Comparison of ENCODE assay signal across 32 cellular contexts in the genomic region with DNA sequence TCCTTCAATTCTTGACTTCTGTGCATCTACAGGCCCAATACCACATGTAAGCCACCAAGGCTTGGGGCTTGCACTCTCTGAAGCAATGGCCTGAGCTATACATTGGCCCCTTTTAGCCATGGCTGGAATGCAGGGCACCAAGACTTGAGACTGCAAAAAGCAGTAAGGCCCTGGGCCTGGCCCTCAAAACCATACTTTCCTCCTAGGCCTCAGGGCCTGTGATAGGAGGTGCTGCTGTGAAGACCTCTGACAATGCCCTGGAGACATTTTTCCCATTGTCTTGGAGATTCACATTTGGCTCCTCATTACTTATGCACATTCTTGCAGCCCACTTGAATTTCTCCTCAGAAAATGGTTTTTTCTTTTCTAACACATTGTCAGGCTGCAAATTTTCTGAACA.
"Had no signal": no experiment of that assay in that cellular context is flagged by ENCODE, and none has a peak within 500 bp of the region (broad histone marks: within the 10 kb centered on the region; RNA-seq: fewer than 3 reads in every experiment).

No MANE protein-coding gene starts in this region.

- DNase-seq: activated B cell treated with CpG ODN at 0.5 μM for 24 hours; activated CD4-positive, alpha-beta T cell treated with anti-CD3 and anti-CD28 coated beads for 48 hours; activated CD4-positive, alpha-beta T cell treated with anti-CD3 and anti-CD28 coated beads, Interleukin-2, amount 50 U/mL, for 1 hour; activated CD4-positive, alpha-beta T cell treated with anti-CD3 and anti-CD28 coated beads, Interleukin-2, amount 50 U/mL, for 48 hours; activated CD8-positive, alpha-beta memory T cell treated with anti-CD3 and anti-CD28 coated beads, Interleukin-2, amount 10 ng/mL, durations not matched to agents 7 days and 5 days; activated CD8-positive, alpha-beta memory T cell treated with anti-CD3 and anti-CD28 coated beads, Interleukin-2, amount 50 U/mL, for 4 hours; activated CD8-positive, alpha-beta T cell treated with anti-CD3 and anti-CD28 coated beads, Interleukin-2, amount 10 ng/mL, durations not matched to agents 7 days and 5 days; activated effector memory CD4-positive, alpha-beta T cell treated with anti-CD3 and anti-CD28 coated beads, Interleukin-2, amount 50 U/mL, for 16 hours; activated naive CD4-positive, alpha-beta T cell treated with anti-CD3 and anti-CD28 coated beads for 36 hours; activated naive CD8-positive, alpha-beta T cell treated with anti-CD3 and anti-CD28 coated beads for 36 hours; activated naive CD8-positive, alpha-beta T cell treated with anti-CD3 and anti-CD28 coated beads, Interleukin-2, amount 50 U/mL, for 24 hours; activated T-cell treated with anti-CD3 and anti-CD28 coated beads, Interleukin-2, amount 50 U/mL, for 1 hour; activated T-cell treated with anti-CD3 and anti-CD28 coated beads, Interleukin-2, amount 50 U/mL, for 48 hours; adrenal gland; amygdala; aorta; central memory CD4-positive, alpha-beta T cell; cerebellar nuclear complex; colonic mucosa; effector CD8-positive, alpha-beta T cell; foreskin fibroblast; glutamatergic neuron; heart left ventricle; T-helper 2 cell had no signal

- H3K27ac ChIP-seq: adrenal gland, breast epithelium, cardiac muscle cell, colonic mucosa, heart left ventricle had no signal

- H3K36me3 Mint-ChIP-seq: activated CD8-positive, alpha-beta memory T cell treated with anti-CD3 and anti-CD28 coated beads, Interleukin-2, amount 10 ng/mL, durations not matched to agents 7 days and 5 days; activated naive CD4-positive, alpha-beta T cell treated with anti-CD3 and anti-CD28 coated beads, Interleukin-2, amount 50 U/mL, for 24 hours; activated naive CD8-positive, alpha-beta T cell treated with anti-CD3 and anti-CD28 coated beads for 36 hours; brain had no signal

- H3K9me3 ChIP-seq: adrenal gland, breast epithelium, colonic mucosa had no signal

- H3K9me3 Mint-ChIP-seq: activated naive CD4-positive, alpha-beta T cell treated with anti-CD3 and anti-CD28 coated beads, Interleukin-2, amount 50 U/mL, for 24 hours had no signal

- H3K27me3 ChIP-seq: adrenal gland, breast epithelium, cardiac muscle cell, colonic mucosa, heart left ventricle had no signal

- H3K4me1 ChIP-seq: adrenal gland, breast epithelium, colonic mucosa, heart left ventricle had no signal

- H3K4me3 ChIP-seq: adrenal gland, breast epithelium, cardiac muscle cell, colonic mucosa, heart left ventricle had no signal

- H3K4me1 Mint-ChIP-seq: activated B cell treated with CpG ODN at 0.5 μM for 24 hours; activated CD8-positive, alpha-beta memory T cell treated with anti-CD3 and anti-CD28 coated beads, Interleukin-2, amount 10 ng/mL, durations not matched to agents 7 days and 5 days; activated naive CD8-positive, alpha-beta T cell treated with anti-CD3 and anti-CD28 coated beads for 36 hours; activated naive CD8-positive, alpha-beta T cell treated with anti-CD3 and anti-CD28 coated beads, Interleukin-2, amount 50 U/mL, for 24 hours; brain had no signal

- H3K4me3 Mint-ChIP-seq: activated B cell treated with CpG ODN at 0.5 μM for 24 hours; activated CD8-positive, alpha-beta memory T cell treated with anti-CD3 and anti-CD28 coated beads, Interleukin-2, amount 10 ng/mL, durations not matched to agents 7 days and 5 days; activated CD8-positive, alpha-beta T cell treated with anti-CD3 and anti-CD28 coated beads, Interleukin-2, amount 10 ng/mL, durations not matched to agents 7 days and 5 days; activated naive CD4-positive, alpha-beta T cell treated with anti-CD3 and anti-CD28 coated beads for 36 hours; activated naive CD4-positive, alpha-beta T cell treated with anti-CD3 and anti-CD28 coated beads, Interleukin-2, amount 50 U/mL, for 24 hours; activated naive CD8-positive, alpha-beta T cell treated with anti-CD3 and anti-CD28 coated beads for 36 hours; activated naive CD8-positive, alpha-beta T cell treated with anti-CD3 and anti-CD28 coated beads, Interleukin-2, amount 50 U/mL, for 24 hours; activated T-helper 1 cell treated with anti-CD3 and anti-CD28 coated beads, Interleukin-12 subunit alpha, Interleukin-12 subunit beta, Interleukin-2, Interleukin-4 antibody, amounts not matched to agents 30 ng/mL and 10 ng/mL and 1 ng/mL, durations not matched to agents 14 hours and 24 hours and 36 hours; brain had no signal

- H3K36me3 ChIP-seq: adrenal gland, breast epithelium, cardiac muscle cell, colonic mucosa, heart left ventricle had no signal

- ATAC-seq: activated CD4-positive, CD25-positive, alpha-beta regulatory T cell treated with anti-CD3 and anti-CD28 coated beads, Interleukin-2, amount 50 U/mL, for 24 hours; activated CD8-positive, alpha-beta memory T cell treated with anti-CD3 and anti-CD28 coated beads, Interleukin-2, amount 10 ng/mL, durations not matched to agents 7 days and 5 days; activated CD8-positive, alpha-beta T cell treated with anti-CD3 and anti-CD28 coated beads, Interleukin-2, amount 10 ng/mL, durations not matched to agents 7 days and 5 days; activated naive CD8-positive, alpha-beta T cell treated with anti-CD3 and anti-CD28 coated beads, Interleukin-2, amount 50 U/mL, for 24 hours; esophagus mucosa; heart left ventricle had no signal

- H3K27ac Mint-ChIP-seq: activated B cell treated with CpG ODN at 0.5 μM for 24 hours; activated CD8-positive, alpha-beta memory T cell treated with anti-CD3 and anti-CD28 coated beads, Interleukin-2, amount 10 ng/mL, durations not matched to agents 7 days and 5 days; activated CD8-positive, alpha-beta T cell treated with anti-CD3 and anti-CD28 coated beads, Interleukin-2, amount 10 ng/mL, durations not matched to agents 7 days and 5 days; activated naive CD4-positive, alpha-beta T cell treated with anti-CD3 and anti-CD28 coated beads for 36 hours; activated naive CD4-positive, alpha-beta T cell treated with anti-CD3 and anti-CD28 coated beads, Interleukin-2, amount 50 U/mL, for 24 hours; activated naive CD8-positive, alpha-beta T cell treated with anti-CD3 and anti-CD28 coated beads for 36 hours; activated naive CD8-positive, alpha-beta T cell treated with anti-CD3 and anti-CD28 coated beads, Interleukin-2, amount 50 U/mL, for 24 hours; activated T-helper 1 cell treated with anti-CD3 and anti-CD28 coated beads, Interleukin-12 subunit alpha, Interleukin-12 subunit beta, Interleukin-2, Interleukin-4 antibody, amounts not matched to agents 30 ng/mL and 10 ng/mL and 1 ng/mL, durations not matched to agents 14 hours and 24 hours and 36 hours; activated T-helper 2 cell treated with anti-CD3 and anti-CD28 coated beads, Interferon-gamma antibody, Interleukin-2, Interleukin-4, amounts not matched to agents 10 μg/mL and 5 μg/mL and 100 μg/mL, durations not matched to agents 14 hours and 24 hours and 36 hours; brain had no signal

- H3K27me3 Mint-ChIP-seq: activated B cell treated with CpG ODN at 0.5 μM for 24 hours; activated CD8-positive, alpha-beta memory T cell treated with anti-CD3 and anti-CD28 coated beads, Interleukin-2, amount 10 ng/mL, durations not matched to agents 7 days and 5 days; activated naive CD4-positive, alpha-beta T cell treated with anti-CD3 and anti-CD28 coated beads, Interleukin-2, amount 50 U/mL, for 24 hours; activated naive CD8-positive, alpha-beta T cell treated with anti-CD3 and anti-CD28 coated beads for 36 hours; activated naive CD8-positive, alpha-beta T cell treated with anti-CD3 and anti-CD28 coated beads, Interleukin-2, amount 50 U/mL, for 24 hours; brain had no signal
